In the genomic region with DNA sequence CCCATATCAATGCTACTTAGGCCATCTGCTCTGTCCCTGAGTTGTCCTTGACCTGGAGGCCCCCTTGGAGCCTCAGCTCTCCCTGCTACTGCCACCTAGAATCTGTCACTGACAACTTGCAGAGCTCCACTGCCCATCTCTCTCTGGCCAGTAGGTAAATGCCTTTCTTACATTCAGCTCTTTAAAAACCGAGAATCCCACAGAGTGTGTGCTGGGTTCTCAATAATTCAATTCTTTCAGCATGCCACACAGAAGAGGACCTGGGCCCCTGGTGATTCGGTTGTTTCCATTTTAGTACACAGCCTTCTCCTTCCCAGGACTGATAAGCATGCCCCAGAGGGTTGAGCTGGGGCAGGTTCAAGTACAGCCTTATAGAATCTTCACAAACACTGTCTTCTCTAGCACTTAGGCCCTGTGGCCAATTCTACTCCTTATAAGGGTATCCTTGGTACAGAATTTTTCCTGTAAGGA, we compare ENCODE assay signal across 1 cellular context.
TF ChIP-seq lines count a peak whose summit lies in the region.

No MANE protein-coding gene starts in this region.

TF ChIP-seq in H1, 55 proteins besides CTCF, POLR2A, EP300 and RAD21:
- no peak for TF ChIP-seq KDM4A (IDR thresholded peaks at IDR 0.05; ENCODE audit: low read depth, low read length, severe bottlenecking)
- no peak for TF ChIP-seq KDM5A (IDR thresholded peaks at IDR 0.05; ENCODE audit: low read length)
- no peak for TF ChIP-seq TAF7 (optimal IDR thresholded peaks at IDR 0.05; ENCODE audit: borderline replicate concordance, low read depth, low read length)
- TF ChIP-seq TEAD4 (IDR thresholded peaks at IDR 0.05; ENCODE audit: low read depth, low read length), result no peak
- TF ChIP-seq KDM1A (IDR thresholded peaks at IDR 0.05; ENCODE audit: borderline replicate concordance, low read length), result no peak
- TF ChIP-seq, protein P1, sequence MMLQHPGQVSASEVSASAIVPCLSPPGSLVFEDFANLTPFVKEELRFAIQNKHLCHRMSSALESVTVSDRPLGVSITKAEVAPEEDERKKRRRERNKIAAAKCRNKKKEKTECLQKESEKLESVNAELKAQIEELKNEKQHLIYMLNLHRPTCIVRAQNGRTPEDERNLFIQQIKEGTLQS (IDR thresholded peaks at IDR 0.05; ENCODE audit: insufficient read depth, low read depth, low read length), result no peak
- no peak for TF ChIP-seq CBX5 (IDR thresholded peaks at IDR 0.05; ENCODE audit: low read depth, low read length)
- TF ChIP-seq GTF2F1 (IDR thresholded peaks at IDR 0.05; ENCODE audit: borderline replicate concordance, low read depth, low read length), result no peak
- TF ChIP-seq, protein P2, sequence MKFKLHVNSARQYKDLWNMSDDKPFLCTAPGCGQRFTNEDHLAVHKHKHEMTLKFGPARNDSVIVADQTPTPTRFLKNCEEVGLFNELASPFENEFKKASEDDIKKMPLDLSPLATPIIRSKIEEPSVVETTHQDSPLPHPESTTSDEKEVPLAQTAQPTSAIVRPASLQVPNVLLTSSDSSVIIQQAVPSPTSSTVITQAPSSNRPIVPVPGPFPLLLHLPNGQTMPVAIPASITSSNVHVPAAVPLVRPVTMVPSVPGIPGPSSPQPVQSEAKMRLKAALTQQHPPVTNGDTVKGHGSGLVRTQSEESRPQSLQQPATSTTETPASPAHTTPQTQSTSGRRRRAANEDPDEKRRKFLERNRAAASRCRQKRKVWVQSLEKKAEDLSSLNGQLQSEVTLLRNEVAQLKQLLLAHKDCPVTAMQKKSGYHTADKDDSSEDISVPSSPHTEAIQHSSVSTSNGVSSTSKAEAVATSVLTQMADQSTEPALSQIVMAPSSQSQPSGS (IDR thresholded peaks at IDR 0.05; ENCODE audit: low read length), result no peak
- TF ChIP-seq CBX8 (IDR thresholded peaks at IDR 0.05; ENCODE audit: borderline replicate concordance, low read depth, low read length), result no peak
- no peak for TF ChIP-seq SP1 (IDR thresholded peaks at IDR 0.05; ENCODE audit: low read depth, low read length)
- TF ChIP-seq SUZ12 (IDR thresholded peaks at IDR 0.05; ENCODE audit: low read length), result no peak
TF ChIP-seq in H1: peak in this region for 0.
